In the genomic region with DNA sequence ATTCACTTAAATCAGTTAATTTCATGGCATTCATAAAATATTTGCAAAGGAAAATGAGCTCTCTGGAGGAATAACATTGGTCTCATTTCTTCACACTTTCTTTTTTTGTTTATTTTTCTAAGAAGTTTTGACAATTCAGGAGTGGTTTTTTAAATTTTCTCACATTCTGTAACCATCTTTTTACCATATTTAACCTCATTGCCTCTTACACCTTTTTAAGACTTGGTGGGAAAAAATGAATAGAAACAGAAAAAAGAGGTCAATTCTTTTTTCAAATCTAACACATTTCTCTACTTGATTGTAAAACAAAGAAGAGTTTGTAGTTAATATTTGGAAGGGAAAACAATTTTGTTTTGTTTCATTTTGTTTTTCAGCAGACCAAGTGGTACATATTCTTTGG, we compare ENCODE assay signal across 24 cellular contexts.
"Had no signal": no experiment of that assay in that cellular context is flagged by ENCODE, and none has a peak within 500 bp of the region (broad histone marks: within the 10 kb centered on the region; RNA-seq: fewer than 3 reads in every experiment).

No MANE protein-coding gene starts in this region.

- H3K27ac Mint-ChIP-seq: stimulated activated effector memory CD8-positive, alpha-beta T cell treated with anti-CD3 and anti-CD28 coated beads, Interleukin-12 subunit alpha, Interleukin-12 subunit beta, amount 100 ng/mL, for 72 hours; stimulated activated memory B cell treated with anti-CD40 and anti-IgM and Interleukin-4, amounts not matched to agents 10 μg/mL and 1 μg/mL and 100 μg/mL, for 72 hours; stimulated activated naive B cell treated with anti-CD40 and anti-IgM and Interleukin-4, amounts not matched to agents 10 μg/mL and 1 μg/mL and 100 μg/mL, for 72 hours; stimulated activated naive CD8-positive, alpha-beta T cell treated with anti-CD3 and anti-CD28 coated beads, Interleukin-15, amount 100 ng/mL, for 72 hours; stimulated activated naive CD8-positive, alpha-beta T cell treated with anti-CD3 and anti-CD28 coated beads, Interleukin-15, Interleukin-2, amounts not matched to agents 100 ng/mL and 50 ng/mL, for 24 hours; type B pancreatic cell had no signal

- ATAC-seq: stimulated activated effector memory CD8-positive, alpha-beta T cell treated with anti-CD3 and anti-CD28 coated beads, Interleukin-12 subunit alpha, Interleukin-12 subunit beta, amount 100 ng/mL, for 72 hours; stimulated activated memory B cell treated with anti-CD40 and anti-IgM and Interleukin-4, amounts not matched to agents 10 μg/mL and 1 μg/mL and 100 μg/mL, for 72 hours; stimulated activated naive B cell treated with anti-CD40 and anti-IgM and Interleukin-4, amounts not matched to agents 10 μg/mL and 1 μg/mL and 100 μg/mL, for 72 hours; stimulated activated naive CD8-positive, alpha-beta T cell treated with anti-CD3 and anti-CD28 coated beads, Interleukin-15, amount 100 ng/mL, for 72 hours; stimulated activated naive CD8-positive, alpha-beta T cell treated with anti-CD3 and anti-CD28 coated beads, Interleukin-15, Interleukin-2, amounts not matched to agents 100 U/mL and 50 U/mL, for 24 hours; upper lobe of right lung had no signal

- DNase-seq: stimulated activated CD4-positive, alpha-beta T cell treated with anti-CD3 and anti-CD28 coated beads, Interleukin-2, amount 100 ng/mL, for 48 hours; stimulated activated CD4-positive, alpha-beta T cell treated with anti-CD3 and anti-CD28 coated beads, Interleukin-4, amount 100 ng/mL, for 1 hour; stimulated activated CD4-positive, alpha-beta T cell treated with anti-CD3 and anti-CD28 coated beads, Interleukin-4, amount 100 ng/mL, for 24 hours; stimulated activated CD4-positive, alpha-beta T cell treated with anti-CD3 and anti-CD28 coated beads, Interleukin-4, amount 100 ng/mL, for 4 hours; stimulated activated CD8-positive, alpha-beta memory T cell treated with anti-CD3 and anti-CD28 coated beads, Interleukin-4, amount 100 ng/mL, for 48 hours; stimulated activated naive B cell treated with anti-CD40 and anti-IgM and Interleukin-4, amounts not matched to agents 10 μg/mL and 1 μg/mL and 100 μg/mL, for 72 hours; stimulated activated naive CD4-positive, alpha-beta T cell; stimulated activated naive CD4-positive, alpha-beta T cell treated with Interleukin-2 at 50 U/mL for 16 hours; stimulated activated naive CD8-positive, alpha-beta T cell treated with anti-CD3 and anti-CD28 coated beads, Interleukin-15, amount 100 ng/mL, for 72 hours; stimulated activated naive CD8-positive, alpha-beta T cell treated with anti-CD3 and anti-CD28 coated beads, Interleukin-15, Interleukin-2, amounts not matched to agents 100 U/mL and 50 U/mL, for 24 hours; stomach; substantia nigra; testis; thyroid gland; tibial artery; transverse colon; trophoblast cell; upper lobe of left lung; upper lobe of right lung; uterus had no signal

- H3K36me3 Mint-ChIP-seq: stimulated activated effector memory CD8-positive, alpha-beta T cell treated with anti-CD3 and anti-CD28 coated beads, Interleukin-12 subunit alpha, Interleukin-12 subunit beta, amount 100 ng/mL, for 72 hours; stimulated activated memory B cell treated with anti-CD40 and anti-IgM and Interleukin-4, amounts not matched to agents 10 μg/mL and 1 μg/mL and 100 μg/mL, for 72 hours; stimulated activated naive B cell treated with anti-CD40 and anti-IgM and Interleukin-4, amounts not matched to agents 10 μg/mL and 1 μg/mL and 100 μg/mL, for 72 hours; type B pancreatic cell had no signal

- H3K9me3 Mint-ChIP-seq: type B pancreatic cell had no signal

- H3K4me1 Mint-ChIP-seq: stimulated activated effector memory CD8-positive, alpha-beta T cell treated with anti-CD3 and anti-CD28 coated beads, Interleukin-12 subunit alpha, Interleukin-12 subunit beta, amount 100 ng/mL, for 72 hours; stimulated activated memory B cell treated with anti-CD40 and anti-IgM and Interleukin-4, amounts not matched to agents 10 μg/mL and 1 μg/mL and 100 μg/mL, for 72 hours; stimulated activated naive B cell treated with anti-CD40 and anti-IgM and Interleukin-4, amounts not matched to agents 10 μg/mL and 1 μg/mL and 100 μg/mL, for 72 hours; stimulated activated naive CD8-positive, alpha-beta T cell treated with anti-CD3 and anti-CD28 coated beads, Interleukin-15, amount 100 ng/mL, for 72 hours had no signal

- H3K4me3 Mint-ChIP-seq: stimulated activated effector memory CD8-positive, alpha-beta T cell treated with anti-CD3 and anti-CD28 coated beads, Interleukin-12 subunit alpha, Interleukin-12 subunit beta, amount 100 ng/mL, for 72 hours; stimulated activated memory B cell treated with anti-CD40 and anti-IgM and Interleukin-4, amounts not matched to agents 10 μg/mL and 1 μg/mL and 100 μg/mL, for 72 hours; stimulated activated naive B cell treated with anti-CD40 and anti-IgM and Interleukin-4, amounts not matched to agents 10 μg/mL and 1 μg/mL and 100 μg/mL, for 72 hours; stimulated activated naive CD8-positive, alpha-beta T cell treated with anti-CD3 and anti-CD28 coated beads, Interleukin-15, amount 100 ng/mL, for 72 hours; stimulated activated naive CD8-positive, alpha-beta T cell treated with anti-CD3 and anti-CD28 coated beads, Interleukin-15, Interleukin-2, amounts not matched to agents 100 ng/mL and 50 ng/mL, for 24 hours; type B pancreatic cell had no signal

- H3K27me3 Mint-ChIP-seq: stimulated activated memory B cell treated with anti-CD40 and anti-IgM and Interleukin-4, amounts not matched to agents 10 μg/mL and 1 μg/mL and 100 μg/mL, for 72 hours; stimulated activated naive B cell treated with anti-CD40 and anti-IgM and Interleukin-4, amounts not matched to agents 10 μg/mL and 1 μg/mL and 100 μg/mL, for 72 hours; stimulated activated naive CD8-positive, alpha-beta T cell treated with anti-CD3 and anti-CD28 coated beads, Interleukin-15, amount 100 ng/mL, for 72 hours; stimulated activated naive CD8-positive, alpha-beta T cell treated with anti-CD3 and anti-CD28 coated beads, Interleukin-15, Interleukin-2, amounts not matched to agents 100 ng/mL and 50 ng/mL, for 24 hours; type B pancreatic cell had no signal
